In genomic region chr6:70131528-70131927, GRCh38 we compare ENCODE assay signal across 14 cellular contexts.
A peak's percentile ranks its signal among the peaks of the same experiment; 100 is the strongest.
DNase-seq lines count a peak whose midpoint lies in the region; ATAC-seq and TF ChIP-seq lines count a peak whose summit lies in the region.
"Had no signal": no experiment of that assay in that cellular context is flagged by ENCODE, and none has a peak within 500 bp of the region (broad histone marks: within the 10 kb centered on the region; RNA-seq: fewer than 3 reads in every experiment).

No MANE protein-coding gene starts in this region.

- H3K9me3 Mint-ChIP-seq in activated CD8-positive, alpha-beta T cell treated with anti-CD3 and anti-CD28 coated beads, Interleukin-2, amount 10 ng/mL, durations not matched to agents 7 days and 5 days (ENCODE audit: insufficient read depth): no peaks in the 10 kb centered on the region

- intact Hi-C loops in dorsolateral prefrontal cortex (cut with DNase I): no loop called here

- CTCF ChIA-PET in activated CD8-positive, alpha-beta T cell treated with anti-CD3 and anti-CD28 coated beads, Interleukin-2, amount 10 ng/mL, durations not matched to agents 7 days and 5 days (lab: Charles Lee): no interaction called here

- H3K27ac ChIP-seq in dorsolateral prefrontal cortex: no peak overlapping the region
- H3K27ac ChIP-seq: A549, HL-60 had no signal

- TF ChIP-seq CTCF in AG10803 (conservative IDR thresholded peaks at IDR 0.05; ENCODE audit: low read length) (no peak), dorsolateral prefrontal cortex (IDR thresholded peaks at IDR 0.05 in 54 of 56, conservative IDR thresholded peaks at IDR 0.05 in 2 of 56; ENCODE audit: low read depth in 1 of 56, partially characterized antibody in 56 of 56) (no peak)

- no peaks in the 10 kb centered on the region for H3K36me3 Mint-ChIP-seq in activated CD8-positive, alpha-beta T cell treated with anti-CD3 and anti-CD28 coated beads, Interleukin-2, amount 10 ng/mL, durations not matched to agents 7 days and 5 days (ENCODE audit: low read depth)

- POLR2A ChIA-PET in activated CD8-positive, alpha-beta T cell treated with anti-CD3 and anti-CD28 coated beads, Interleukin-2, amount 10 ng/mL, durations not matched to agents 7 days and 5 days (lab: Charles Lee): no interaction called here

- H3K27me3 Mint-ChIP-seq in activated CD8-positive, alpha-beta T cell treated with anti-CD3 and anti-CD28 coated beads, Interleukin-2, amount 10 ng/mL, durations not matched to agents 7 days and 5 days (ENCODE audit: low read depth): no peaks in the 10 kb centered on the region

- H3K27me3 ChIP-seq in dorsolateral prefrontal cortex: no peaks in the 10 kb centered on the region

- no peak overlapping the region for H3K27ac Mint-ChIP-seq in activated CD8-positive, alpha-beta T cell treated with anti-CD3 and anti-CD28 coated beads, Interleukin-2, amount 10 ng/mL, durations not matched to agents 7 days and 5 days

- peak; percentile 96 for ATAC-seq in GM19351 (IDR thresholded peaks at IDR 0.05; ENCODE audit: unreplicated experiment)
- ATAC-seq in HG02840 (IDR thresholded peaks at IDR 0.05; ENCODE audit: low FRiP score, unreplicated experiment): peak; percentile 93
- ATAC-seq in HG03558 (IDR thresholded peaks at IDR 0.05; ENCODE audit: extremely low read depth, unreplicated experiment): peak; percentile 93
- no peak for ATAC-seq in activated CD8-positive, alpha-beta T cell treated with anti-CD3 and anti-CD28 coated beads, Interleukin-2, amount 10 ng/mL, durations not matched to agents 7 days and 5 days
- ATAC-seq: A549 had no signal

- DNase-seq in AG10803 (ENCODE audit: low read depth): peak; percentile 3
- DNase-seq in dedifferentiated amniotic fluid mesenchymal stem cell (ENCODE audit: extremely low spot score): no peak
- DNase-seq in dorsolateral prefrontal cortex: no peak
- DNase-seq in activated CD8-positive, alpha-beta T cell treated with anti-CD3 and anti-CD28 coated beads, Interleukin-2, amount 10 ng/mL, durations not matched to agents 7 days and 5 days: no peak
- DNase-seq in NOMO-1 treated with dmso at 0.1 percent for 144 hours (lab: John Stamatoyannopoulos, UW; ENCODE audit: unreplicated experiment): no peak
- DNase-seq: activated CD4-positive, alpha-beta T cell treated with anti-CD3 and anti-CD28 coated beads for 4 hours; amniotic stem cell; EL; nucleus accumbens had no signal

- no peak overlapping the region for H3K4me3 Mint-ChIP-seq in activated CD8-positive, alpha-beta T cell treated with anti-CD3 and anti-CD28 coated beads, Interleukin-2, amount 10 ng/mL, durations not matched to agents 7 days and 5 days

- H3K4me3 ChIP-seq in AG10803 (ENCODE audit: low read length) (no peak overlapping the region), dorsolateral prefrontal cortex (no peak overlapping the region)
- H3K4me3 ChIP-seq: A549 had no signal

- H3K4me1 Mint-ChIP-seq in activated CD8-positive, alpha-beta T cell treated with anti-CD3 and anti-CD28 coated beads, Interleukin-2, amount 10 ng/mL, durations not matched to agents 7 days and 5 days (ENCODE audit: low read depth): no peaks in the 10 kb centered on the region
